8 cellular contexts compared by ENCODE assay signal in genomic region chr14:99266181-99267178, GRCh38. TPM values are rescaled to one million over a fixed set of nuclear protein-coding genes. Genes with fewer than 3 reads are reported as not detected.
DNase-seq lines count a peak whose midpoint lies in the region; ATAC-seq and TF ChIP-seq lines count a peak whose summit lies in the region.

No MANE protein-coding gene starts in this region.

- H3K4me3 ChIP-seq in retinal pigment epithelial cell (ENCODE audit: low read length), result peak overlapping the region; percentile 26

- H3K27me3 Mint-ChIP-seq in Calu3 (ENCODE audit: unreplicated experiment), result peaks cover 86% of the 10 kb centered on the region
- peaks cover 4% of the 10 kb centered on the region for H3K27me3 Mint-ChIP-seq in activated naive CD8-positive, alpha-beta T cell treated with anti-CD3 and anti-CD28 coated beads, Interleukin-2, amount 50 U/mL, for 24 hours

- DNase-seq in Calu3 (peak; percentile 84), M059J (ENCODE audit: low read depth) (peak; percentile 41), T follicular helper cell (ENCODE audit: low read depth) (peak; percentile 88), left ventricle myocardium superior (peak; percentile 84), retinal pigment epithelial cell (ENCODE audit: low read depth) (peak; percentile 21)
- peak; percentile 88 for DNase-seq in activated naive CD8-positive, alpha-beta T cell treated with anti-CD3 and anti-CD28 coated beads, Interleukin-2, amount 50 U/mL, for 24 hours

- CTCF ChIA-PET in Calu3 (lab: Charles Lee), result interaction anchor here (0.7 to 1.5 kb wide), 5 partner anchors 14 to 1009 kb away, joined by 3 to 4 read pairs (median 3); no protein-coding TSS in a partner anchor

- no peaks in the 10 kb centered on the region for H3K9me3 Mint-ChIP-seq in Calu3 (ENCODE audit: low read depth, unreplicated experiment)
- H3K9me3 Mint-ChIP-seq in activated naive CD8-positive, alpha-beta T cell treated with anti-CD3 and anti-CD28 coated beads, Interleukin-2, amount 50 U/mL, for 24 hours, result no peaks in the 10 kb centered on the region

- H3K4me1 Mint-ChIP-seq in Calu3 (ENCODE audit: low read depth, unreplicated experiment), result peaks cover 22% of the 10 kb centered on the region
- H3K4me1 Mint-ChIP-seq in activated naive CD8-positive, alpha-beta T cell treated with anti-CD3 and anti-CD28 coated beads, Interleukin-2, amount 50 U/mL, for 24 hours, result peaks cover 70% of the 10 kb centered on the region

- H3K4me3 Mint-ChIP-seq in Calu3 (ENCODE audit: low read depth, unreplicated experiment), result peak overlapping the region; percentile 30
- peak overlapping the region; percentile 85 for H3K4me3 Mint-ChIP-seq in activated naive CD8-positive, alpha-beta T cell treated with anti-CD3 and anti-CD28 coated beads, Interleukin-2, amount 50 U/mL, for 24 hours

- no peak overlapping the region for H3K27ac Mint-ChIP-seq in Calu3 (ENCODE audit: unreplicated experiment)
- H3K27ac Mint-ChIP-seq in activated naive CD8-positive, alpha-beta T cell treated with anti-CD3 and anti-CD28 coated beads, Interleukin-2, amount 50 U/mL, for 24 hours, result peak overlapping the region; percentile 94

- ATAC-seq in GM21367 (IDR thresholded peaks at IDR 0.05; ENCODE audit: unreplicated experiment) (peak; percentile 73), left ventricle myocardium superior (peak; percentile 75), HG03457 (IDR thresholded peaks at IDR 0.05; ENCODE audit: unreplicated experiment) (no peak)
- peak; percentile 42 for ATAC-seq in activated naive CD8-positive, alpha-beta T cell treated with anti-CD3 and anti-CD28 coated beads, Interleukin-2, amount 50 U/mL, for 24 hours

- BruUV-seq in Calu3 (replicated peaks; lab: Mats Ljungman, UMichigan), result no TSS peak

- intact Hi-C loops in Calu3 (cut with micrococcal nuclease; ENCODE audit: unreplicated experiment) (loop anchor here (2.0 to 10.0 kb wide), 5 partner anchors 204 to 1289 kb away; no protein-coding TSS in a partner anchor), left ventricle myocardium superior (cut with micrococcal nuclease) (no loop called here)

- peaks cover 3% of the 10 kb centered on the region for H3K36me3 Mint-ChIP-seq in Calu3 (ENCODE audit: insufficient read depth, unreplicated experiment)
- peaks cover 27% of the 10 kb centered on the region for H3K36me3 Mint-ChIP-seq in activated naive CD8-positive, alpha-beta T cell treated with anti-CD3 and anti-CD28 coated beads, Interleukin-2, amount 50 U/mL, for 24 hours (ENCODE audit: low read depth)

- TF ChIP-seq CTCF in Calu3 (IDR thresholded peaks at IDR 0.05; ENCODE audit: unreplicated experiment), result peak; percentile 89
- TF ChIP-seq CTCF in retinal pigment epithelial cell (conservative IDR thresholded peaks at IDR 0.05; ENCODE audit: low read depth, low read length), result peak; percentile 99

RNA-seq across cellular contexts. Expression of gene BCL11B, which starts 5.5 kb away (rescaled TPM):
- 0.24 and 0.59 TPM in 2 replicates for total RNA-seq in Calu3 (2022)
- total RNA-seq in M059J (2014; rRNA removed; shearing (Covaris generic)), result 0.02 TPM in 1 of 2 replicates, not detected in the other
- total RNA-seq in left ventricle myocardium superior, result 0.20 TPM

Comparison
In these comparisons a context has a peak if more than half of its experiments do, and no peak if none do; other contexts are left out.
1. DNase-seq: peak in every context shown above with its lines; median percentile 88 in T follicular helper cell; 88 in activated naive CD8-positive, alpha-beta T cell treated with anti-CD3 and anti-CD28 coated beads, Interleukin-2, amount 50 U/mL, for 24 hours; 84 in Calu3; 84 in left ventricle myocardium superior; 41 in M059J; 21 in retinal pigment epithelial cell.